Comparison of ENCODE assay signal across 21 cellular contexts in the genomic region with DNA sequence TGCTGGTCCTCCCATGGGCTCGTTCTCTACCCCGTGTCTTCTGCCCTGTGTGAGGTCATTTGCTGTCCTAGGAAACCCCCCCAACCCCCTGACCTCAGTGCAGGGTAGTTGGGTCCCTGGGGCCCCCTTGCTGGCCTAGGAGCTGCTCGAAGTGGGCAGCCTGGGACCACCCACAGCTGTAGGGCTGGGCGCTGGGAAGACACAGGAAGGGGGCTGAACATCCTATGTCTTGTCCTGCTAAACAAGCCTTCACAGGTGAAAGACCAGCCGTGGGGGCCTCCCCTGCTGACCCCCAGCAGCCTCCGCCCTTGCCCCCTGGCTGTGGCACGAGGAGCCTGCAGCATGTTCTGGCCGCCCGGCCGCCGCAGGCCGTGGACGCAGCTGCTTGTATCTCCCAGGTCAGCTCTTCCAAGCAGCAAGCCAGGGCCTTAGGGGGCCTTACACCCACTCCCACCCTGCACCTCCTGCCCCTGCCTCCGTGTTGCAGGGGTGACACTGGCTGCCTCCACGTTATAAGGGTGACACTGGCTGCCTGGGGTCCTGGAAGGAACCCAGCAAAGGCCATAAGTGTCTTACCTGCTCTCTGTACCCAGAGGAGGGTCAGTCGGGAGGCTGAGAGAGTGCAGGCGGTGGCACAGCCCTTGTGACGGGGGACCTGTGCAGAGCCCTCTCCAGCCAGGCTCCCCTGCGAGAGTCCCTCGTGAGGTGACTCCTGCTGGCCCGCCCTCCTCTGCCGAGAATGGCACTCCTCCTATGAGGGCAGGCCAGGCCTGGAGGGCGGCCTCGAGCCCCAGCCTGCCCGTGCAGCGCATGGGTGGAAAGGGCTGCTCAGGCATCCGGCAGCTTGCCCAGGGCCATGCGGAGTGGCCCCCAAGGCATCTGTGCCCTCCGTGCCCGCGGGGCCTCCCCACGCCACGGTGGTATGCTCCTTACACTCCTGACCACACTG.
"Had no signal": no experiment of that assay in that cellular context is flagged by ENCODE, and none has a peak within 500 bp of the region (broad histone marks: within the 10 kb centered on the region; RNA-seq: fewer than 3 reads in every experiment).

No MANE protein-coding gene starts in this region.

- H3K4me1 ChIP-seq: breast epithelium, neural progenitor cell, prostate gland, uterus had no signal

- H3K27ac Mint-ChIP-seq: activated naive CD8-positive, alpha-beta T cell treated with anti-CD3 and anti-CD28 coated beads for 36 hours; activated T-helper 2 cell treated with anti-CD3 and anti-CD28 coated beads, Interferon-gamma antibody, Interleukin-2, Interleukin-4, amounts not matched to agents 10 μg/mL and 5 μg/mL and 100 μg/mL, durations not matched to agents 14 hours and 24 hours and 36 hours; stimulated activated naive CD8-positive, alpha-beta T cell treated with anti-CD3 and anti-CD28 coated beads, Interleukin-15, Interleukin-2, amounts not matched to agents 100 ng/mL and 50 ng/mL, for 24 hours had no signal

- H3K9ac ChIP-seq: neural progenitor cell had no signal

- H3K4me2 ChIP-seq: neural progenitor cell had no signal

- H3K27me3 Mint-ChIP-seq: activated naive CD8-positive, alpha-beta T cell treated with anti-CD3 and anti-CD28 coated beads for 36 hours; naive thymus-derived CD8-positive, alpha-beta T cell; stimulated activated naive CD8-positive, alpha-beta T cell treated with anti-CD3 and anti-CD28 coated beads, Interleukin-15, Interleukin-2, amounts not matched to agents 100 ng/mL and 50 ng/mL, for 24 hours had no signal

- H3K4me3 Mint-ChIP-seq: activated naive CD8-positive, alpha-beta T cell treated with anti-CD3 and anti-CD28 coated beads for 36 hours; activated T-cell treated with anti-CD3 and anti-CD28 coated beads, Interleukin-2, amount 50 U/mL, for 4 hours; naive thymus-derived CD8-positive, alpha-beta T cell; neural progenitor cell; stimulated activated naive CD8-positive, alpha-beta T cell treated with anti-CD3 and anti-CD28 coated beads, Interleukin-15, Interleukin-2, amounts not matched to agents 100 ng/mL and 50 ng/mL, for 24 hours had no signal

- H3K9me3 Mint-ChIP-seq: activated naive CD8-positive, alpha-beta T cell treated with anti-CD3 and anti-CD28 coated beads for 36 hours; activated T-cell treated with anti-CD3 and anti-CD28 coated beads, Interleukin-2, amount 50 U/mL, for 4 hours; activated T-helper 2 cell treated with anti-CD3 and anti-CD28 coated beads, Interferon-gamma antibody, Interleukin-2, Interleukin-4, amounts not matched to agents 10 μg/mL and 5 μg/mL and 100 μg/mL, durations not matched to agents 14 hours and 24 hours and 36 hours; naive thymus-derived CD8-positive, alpha-beta T cell; neural progenitor cell; stimulated activated naive CD8-positive, alpha-beta T cell treated with anti-CD3 and anti-CD28 coated beads, Interleukin-15, Interleukin-2, amounts not matched to agents 100 ng/mL and 50 ng/mL, for 24 hours had no signal

- H3K36me3 ChIP-seq: breast epithelium, neural progenitor cell, ovary, prostate gland, uterus had no signal

- H3K27me3 ChIP-seq: breast epithelium, heart right ventricle, neural progenitor cell, ovary, tibial artery, uterus had no signal

- H3K9me3 ChIP-seq: breast epithelium, heart right ventricle, ovary, prostate gland, tibial artery, uterus had no signal

- H2AFZ ChIP-seq: neural progenitor cell had no signal

- H3K36me3 Mint-ChIP-seq: activated naive CD8-positive, alpha-beta T cell treated with anti-CD3 and anti-CD28 coated beads for 36 hours had no signal

- ATAC-seq: activated T-cell treated with anti-CD3 and anti-CD28 coated beads, Interleukin-2, amount 50 U/mL, for 4 hours; heart right ventricle; naive thymus-derived CD8-positive, alpha-beta T cell had no signal

- H3K27ac ChIP-seq: breast epithelium, coronary artery, epithelial cell of prostate, neural progenitor cell, ovary, prostate gland, tibial artery, uterus, WERI-Rb-1 had no signal

- H3K4me3 ChIP-seq: breast epithelium, coronary artery, heart right ventricle, lung, neural progenitor cell, ovary, prostate gland, tibial artery, uterus had no signal

- DNase-seq: activated CD4-positive, alpha-beta T cell treated with anti-CD3 and anti-CD28 coated beads for 1 hour; activated CD8-positive, alpha-beta memory T cell treated with anti-CD3 and anti-CD28 coated beads, Interleukin-2, amount 50 U/mL, for 48 hours; activated naive CD4-positive, alpha-beta T cell treated with Interleukin-2 at 50 U/mL for 16 hours; activated naive CD8-positive, alpha-beta T cell treated with anti-CD3 and anti-CD28 coated beads for 36 hours; activated T-cell treated with anti-CD3 and anti-CD28 coated beads, Interleukin-2, amount 50 U/mL, for 4 hours; heart right ventricle; stimulated activated CD4-positive, alpha-beta T cell treated with anti-CD3 and anti-CD28 coated beads, Interleukin-4, amount 100 ng/mL, for 24 hours; substantia nigra; tibial artery; uterus; WERI-Rb-1 had no signal
